32 cellular contexts compared by ENCODE assay signal in genomic region chr21:18617291-18617690, GRCh38.
"Had no signal": no experiment of that assay in that cellular context is flagged by ENCODE, and none has a peak within 500 bp of the region (broad histone marks: within the 10 kb centered on the region; RNA-seq: fewer than 3 reads in every experiment).

No MANE protein-coding gene starts in this region.

- H3K27ac Mint-ChIP-seq: activated CD4-positive, alpha-beta memory T cell treated with anti-CD3 and anti-CD28 coated beads, Interleukin-2, amount 10 ng/mL, durations not matched to agents 7 days and 5 days; activated CD4-positive, alpha-beta T cell treated with anti-CD3 and anti-CD28 coated beads, Interleukin-2, amount 10 ng/mL, durations not matched to agents 7 days and 5 days; activated naive CD4-positive, alpha-beta T cell treated with anti-CD3 and anti-CD28 coated beads, Interleukin-2, amount 10 ng/mL, durations not matched to agents 7 days and 5 days; activated naive CD8-positive, alpha-beta T cell treated with anti-CD3 and anti-CD28 coated beads, Interleukin-2, amount 10 ng/mL, durations not matched to agents 7 days and 5 days; activated T-cell treated with anti-CD3 and anti-CD28 coated beads, Interleukin-2, amount 50 U/mL, for 24 hours; brain; immature natural killer cell; mesothelial cell of epicardium; naive B cell; stimulated activated naive B cell treated with anti-CD40 and anti-IgM and Interleukin-4, amounts not matched to agents 10 μg/mL and 1 μg/mL and 100 μg/mL, for 72 hours had no signal

- H3K36me3 ChIP-seq: ascending aorta, cardiac muscle cell, gastrocnemius medialis, stomach, thyroid gland, upper lobe of left lung, vagina had no signal

- H3K79me2 ChIP-seq: hepatocyte had no signal

- DNase-seq: activated CD4-positive, alpha-beta memory T cell treated with anti-CD3 and anti-CD28 coated beads, Interleukin-2, amount 10 ng/mL, durations not matched to agents 7 days and 5 days; activated CD4-positive, alpha-beta T cell treated with anti-CD3 and anti-CD28 coated beads for 1 hour; activated CD4-positive, alpha-beta T cell treated with anti-CD3 and anti-CD28 coated beads, Interleukin-2, amount 10 ng/mL, durations not matched to agents 7 days and 5 days; activated CD8-positive, alpha-beta memory T cell treated with anti-CD3 and anti-CD28 coated beads, Interleukin-2, amount 50 U/mL, for 48 hours; activated gamma-delta T cell; activated naive CD4-positive, alpha-beta T cell treated with anti-CD3 and anti-CD28 coated beads, Interleukin-2, amount 10 ng/mL, durations not matched to agents 7 days and 5 days; activated naive CD8-positive, alpha-beta T cell treated with anti-CD3 and anti-CD28 coated beads, Interleukin-2, amount 10 ng/mL, durations not matched to agents 7 days and 5 days; activated T-cell treated with anti-CD3 and anti-CD28 coated beads, Interleukin-2, amount 50 U/mL, for 24 hours; cerebellar nuclear complex; dorsolateral prefrontal cortex; effector memory CD4-positive, alpha-beta T cell; gastrocnemius medialis; immature natural killer cell; kidney; left colon; mammary epithelial cell; naive B cell; right cardiac atrium; stimulated activated CD4-positive, alpha-beta T cell treated with anti-CD3 and anti-CD28 coated beads, Interleukin-15, amount 100 ng/mL, for 24 hours; stimulated activated CD4-positive, alpha-beta T cell treated with anti-CD3 and anti-CD28 coated beads, Interleukin-2, amount 100 ng/mL, for 24 hours; stimulated activated naive B cell treated with anti-CD40 and anti-IgM and Interleukin-4, amounts not matched to agents 10 μg/mL and 1 μg/mL and 100 μg/mL, for 72 hours; stomach; thyroid gland; upper lobe of left lung had no signal

- H3K27ac ChIP-seq: ascending aorta, cardiac muscle cell, coronary artery, dorsolateral prefrontal cortex, gastrocnemius medialis, hepatocyte, stomach, thyroid gland, upper lobe of left lung, vagina had no signal

- H3K4me2 ChIP-seq: hepatocyte had no signal

- H3K4me3 ChIP-seq: ascending aorta, cardiac muscle cell, coronary artery, dorsolateral prefrontal cortex, gastrocnemius medialis, hepatocyte, stomach, thyroid gland, upper lobe of left lung, vagina had no signal

- H3K4me3 Mint-ChIP-seq: activated CD4-positive, alpha-beta memory T cell treated with anti-CD3 and anti-CD28 coated beads, Interleukin-2, amount 10 ng/mL, durations not matched to agents 7 days and 5 days; activated CD4-positive, alpha-beta T cell treated with anti-CD3 and anti-CD28 coated beads, Interleukin-2, amount 10 ng/mL, durations not matched to agents 7 days and 5 days; activated naive CD4-positive, alpha-beta T cell treated with anti-CD3 and anti-CD28 coated beads, Interleukin-2, amount 10 ng/mL, durations not matched to agents 7 days and 5 days; activated naive CD8-positive, alpha-beta T cell treated with anti-CD3 and anti-CD28 coated beads, Interleukin-2, amount 10 ng/mL, durations not matched to agents 7 days and 5 days; activated T-cell treated with anti-CD3 and anti-CD28 coated beads, Interleukin-2, amount 50 U/mL, for 24 hours; brain; immature natural killer cell; mesothelial cell of epicardium; naive B cell; neural crest cell; stimulated activated naive B cell treated with anti-CD40 and anti-IgM and Interleukin-4, amounts not matched to agents 10 μg/mL and 1 μg/mL and 100 μg/mL, for 72 hours had no signal

- H3K4me1 ChIP-seq: ascending aorta, gastrocnemius medialis, stomach, thyroid gland, upper lobe of left lung, vagina had no signal

- H3K27me3 Mint-ChIP-seq: activated CD4-positive, alpha-beta memory T cell treated with anti-CD3 and anti-CD28 coated beads, Interleukin-2, amount 10 ng/mL, durations not matched to agents 7 days and 5 days; activated CD4-positive, alpha-beta T cell treated with anti-CD3 and anti-CD28 coated beads, Interleukin-2, amount 10 ng/mL, durations not matched to agents 7 days and 5 days; activated naive CD4-positive, alpha-beta T cell treated with anti-CD3 and anti-CD28 coated beads, Interleukin-2, amount 10 ng/mL, durations not matched to agents 7 days and 5 days; activated naive CD8-positive, alpha-beta T cell treated with anti-CD3 and anti-CD28 coated beads, Interleukin-2, amount 10 ng/mL, durations not matched to agents 7 days and 5 days; activated T-cell treated with anti-CD3 and anti-CD28 coated beads, Interleukin-2, amount 50 U/mL, for 24 hours; brain; naive B cell; stimulated activated naive B cell treated with anti-CD40 and anti-IgM and Interleukin-4, amounts not matched to agents 10 μg/mL and 1 μg/mL and 100 μg/mL, for 72 hours had no signal

- H3K4me1 Mint-ChIP-seq: activated CD4-positive, alpha-beta memory T cell treated with anti-CD3 and anti-CD28 coated beads, Interleukin-2, amount 10 ng/mL, durations not matched to agents 7 days and 5 days; activated CD4-positive, alpha-beta T cell treated with anti-CD3 and anti-CD28 coated beads, Interleukin-2, amount 10 ng/mL, durations not matched to agents 7 days and 5 days; activated naive CD4-positive, alpha-beta T cell treated with anti-CD3 and anti-CD28 coated beads, Interleukin-2, amount 10 ng/mL, durations not matched to agents 7 days and 5 days; activated naive CD8-positive, alpha-beta T cell treated with anti-CD3 and anti-CD28 coated beads, Interleukin-2, amount 10 ng/mL, durations not matched to agents 7 days and 5 days; immature natural killer cell; mesothelial cell of epicardium; naive B cell; neural crest cell; stimulated activated naive B cell treated with anti-CD40 and anti-IgM and Interleukin-4, amounts not matched to agents 10 μg/mL and 1 μg/mL and 100 μg/mL, for 72 hours had no signal

- H2AFZ ChIP-seq: hepatocyte had no signal

- H3K27me3 ChIP-seq: ascending aorta, cardiac muscle cell, dorsolateral prefrontal cortex, gastrocnemius medialis, hepatocyte, stomach, thyroid gland, upper lobe of left lung, vagina had no signal

- H3K9me3 Mint-ChIP-seq: activated CD4-positive, alpha-beta T cell treated with anti-CD3 and anti-CD28 coated beads, Interleukin-2, amount 10 ng/mL, durations not matched to agents 7 days and 5 days; activated naive CD4-positive, alpha-beta T cell treated with anti-CD3 and anti-CD28 coated beads, Interleukin-2, amount 10 ng/mL, durations not matched to agents 7 days and 5 days; activated naive CD8-positive, alpha-beta T cell treated with anti-CD3 and anti-CD28 coated beads, Interleukin-2, amount 10 ng/mL, durations not matched to agents 7 days and 5 days; activated T-cell treated with anti-CD3 and anti-CD28 coated beads, Interleukin-2, amount 50 U/mL, for 24 hours; mesothelial cell of epicardium; naive B cell; neural crest cell; stimulated activated naive B cell treated with anti-CD40 and anti-IgM and Interleukin-4, amounts not matched to agents 10 μg/mL and 1 μg/mL and 100 μg/mL, for 72 hours had no signal

- H3K36me3 Mint-ChIP-seq: activated naive CD4-positive, alpha-beta T cell treated with anti-CD3 and anti-CD28 coated beads, Interleukin-2, amount 10 ng/mL, durations not matched to agents 7 days and 5 days; activated naive CD8-positive, alpha-beta T cell treated with anti-CD3 and anti-CD28 coated beads, Interleukin-2, amount 10 ng/mL, durations not matched to agents 7 days and 5 days; brain; immature natural killer cell; mesothelial cell of epicardium; naive B cell; stimulated activated naive B cell treated with anti-CD40 and anti-IgM and Interleukin-4, amounts not matched to agents 10 μg/mL and 1 μg/mL and 100 μg/mL, for 72 hours had no signal

- ATAC-seq: gastrocnemius medialis; left colon; right cardiac atrium; stimulated activated naive B cell treated with anti-CD40 and anti-IgM and Interleukin-4, amounts not matched to agents 10 μg/mL and 1 μg/mL and 100 μg/mL, for 72 hours had no signal
